In the genomic region with DNA sequence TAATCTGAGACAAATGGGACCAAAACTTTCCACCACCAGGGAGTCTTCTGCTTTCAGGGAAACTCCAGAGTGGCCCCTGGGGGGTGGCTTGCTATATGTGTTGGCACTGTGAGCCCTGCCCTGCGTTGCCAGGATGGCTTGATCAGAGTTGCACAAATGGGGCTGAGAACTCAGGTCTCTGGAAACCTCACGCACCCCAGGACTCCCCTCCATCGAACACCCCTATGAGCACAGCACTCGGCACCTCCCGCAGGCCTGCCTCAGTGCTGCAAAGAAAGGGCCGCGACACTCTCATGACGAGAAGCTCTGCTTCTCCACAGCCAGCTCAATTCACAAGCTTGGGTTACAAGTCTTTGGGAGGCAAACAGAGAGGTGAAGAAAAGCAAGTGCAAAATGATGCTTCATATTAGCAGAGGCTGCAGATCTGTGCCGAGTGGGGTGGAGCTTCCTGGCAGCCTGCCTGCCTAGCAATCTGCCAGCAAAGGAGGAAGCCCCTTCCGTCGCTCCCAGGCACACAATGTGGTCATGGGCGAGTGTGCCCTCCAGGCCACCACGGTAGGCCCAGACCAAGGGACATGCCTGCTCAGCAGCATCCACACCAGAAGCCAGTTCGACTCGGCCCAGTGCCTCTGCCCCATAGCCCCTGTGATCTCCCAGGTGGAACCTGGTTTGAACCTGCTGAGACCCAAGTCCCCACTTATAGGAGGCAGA, we compare ENCODE assay signal across 1 cellular context.
TF ChIP-seq lines count a peak whose summit lies in the region.

No MANE protein-coding gene starts in this region.

TF ChIP-seq in GM23338, 12 proteins besides CTCF, POLR2A, EP300 and RAD21 (continued from another document):
- TF ChIP-seq, protein P1, sequence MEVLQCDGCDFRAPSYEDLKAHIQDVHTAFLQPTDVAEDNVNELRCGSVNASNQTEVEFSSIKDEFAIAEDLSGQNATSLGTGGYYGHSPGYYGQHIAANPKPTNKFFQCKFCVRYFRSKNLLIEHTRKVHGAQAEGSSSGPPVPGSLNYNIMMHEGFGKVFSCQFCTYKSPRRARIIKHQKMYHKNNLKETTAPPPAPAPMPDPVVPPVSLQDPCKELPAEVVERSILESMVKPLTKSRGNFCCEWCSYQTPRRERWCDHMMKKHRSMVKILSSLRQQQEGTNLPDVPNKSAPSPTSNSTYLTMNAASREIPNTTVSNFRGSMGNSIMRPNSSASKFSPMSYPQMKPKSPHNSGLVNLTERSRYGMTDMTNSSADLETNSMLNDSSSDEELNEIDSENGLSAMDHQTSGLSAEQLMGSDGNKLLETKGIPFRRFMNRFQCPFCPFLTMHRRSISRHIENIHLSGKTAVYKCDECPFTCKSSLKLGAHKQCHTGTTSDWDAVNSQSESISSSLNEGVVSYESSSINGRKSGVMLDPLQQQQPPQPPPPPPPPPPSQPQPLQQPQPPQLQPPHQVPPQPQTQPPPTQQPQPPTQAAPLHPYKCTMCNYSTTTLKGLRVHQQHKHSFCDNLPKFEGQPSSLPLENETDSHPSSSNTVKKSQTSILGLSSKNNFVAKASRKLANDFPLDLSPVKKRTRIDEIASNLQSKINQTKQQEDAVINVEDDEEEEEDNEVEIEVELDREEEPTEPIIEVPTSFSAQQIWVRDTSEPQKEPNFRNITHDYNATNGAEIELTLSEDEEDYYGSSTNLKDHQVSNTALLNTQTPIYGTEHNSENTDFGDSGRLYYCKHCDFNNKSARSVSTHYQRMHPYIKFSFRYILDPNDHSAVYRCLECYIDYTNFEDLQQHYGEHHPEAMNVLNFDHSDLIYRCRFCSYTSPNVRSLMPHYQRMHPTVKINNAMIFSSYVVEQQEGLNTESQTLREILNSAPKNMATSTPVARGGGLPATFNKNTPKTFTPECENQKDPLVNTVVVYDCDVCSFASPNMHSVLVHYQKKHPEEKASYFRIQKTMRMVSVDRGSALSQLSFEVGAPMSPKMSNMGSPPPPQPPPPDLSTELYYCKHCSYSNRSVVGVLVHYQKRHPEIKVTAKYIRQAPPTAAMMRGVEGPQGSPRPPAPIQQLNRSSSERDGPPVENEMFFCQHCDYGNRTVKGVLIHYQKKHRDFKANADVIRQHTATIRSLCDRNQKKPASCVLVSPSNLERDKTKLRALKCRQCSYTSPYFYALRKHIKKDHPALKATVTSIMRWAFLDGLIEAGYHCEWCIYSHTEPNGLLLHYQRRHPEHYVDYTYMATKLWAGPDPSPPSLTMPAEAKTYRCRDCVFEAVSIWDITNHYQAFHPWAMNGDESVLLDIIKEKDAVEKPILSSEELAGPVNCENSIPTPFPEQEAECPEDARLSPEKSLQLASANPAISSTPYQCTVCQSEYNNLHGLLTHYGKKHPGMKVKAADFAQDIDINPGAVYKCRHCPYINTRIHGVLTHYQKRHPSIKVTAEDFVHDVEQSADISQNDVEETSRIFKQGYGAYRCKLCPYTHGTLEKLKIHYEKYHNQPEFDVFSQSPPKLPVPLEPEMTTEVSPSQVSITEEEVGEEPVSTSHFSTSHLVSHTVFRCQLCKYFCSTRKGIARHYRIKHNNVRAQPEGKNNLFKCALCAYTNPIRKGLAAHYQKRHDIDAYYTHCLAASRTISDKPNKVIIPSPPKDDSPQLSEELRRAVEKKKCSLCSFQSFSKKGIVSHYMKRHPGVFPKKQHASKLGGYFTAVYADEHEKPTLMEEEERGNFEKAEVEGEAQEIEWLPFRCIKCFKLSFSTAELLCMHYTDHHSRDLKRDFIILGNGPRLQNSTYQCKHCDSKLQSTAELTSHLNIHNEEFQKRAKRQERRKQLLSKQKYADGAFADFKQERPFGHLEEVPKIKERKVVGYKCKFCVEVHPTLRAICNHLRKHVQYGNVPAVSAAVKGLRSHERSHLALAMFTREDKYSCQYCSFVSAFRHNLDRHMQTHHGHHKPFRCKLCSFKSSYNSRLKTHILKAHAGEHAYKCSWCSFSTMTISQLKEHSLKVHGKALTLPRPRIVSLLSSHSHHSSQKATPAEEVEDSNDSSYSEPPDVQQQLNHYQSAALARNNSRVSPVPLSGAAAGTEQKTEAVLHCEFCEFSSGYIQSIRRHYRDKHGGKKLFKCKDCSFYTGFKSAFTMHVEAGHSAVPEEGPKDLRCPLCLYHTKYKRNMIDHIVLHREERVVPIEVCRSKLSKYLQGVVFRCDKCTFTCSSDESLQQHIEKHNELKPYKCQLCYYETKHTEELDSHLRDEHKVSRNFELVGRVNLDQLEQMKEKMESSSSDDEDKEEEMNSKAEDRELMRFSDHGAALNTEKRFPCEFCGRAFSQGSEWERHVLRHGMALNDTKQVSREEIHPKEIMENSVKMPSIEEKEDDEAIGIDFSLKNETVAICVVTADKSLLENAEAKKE (CRISPR knock-in tag; IDR thresholded peaks at IDR 0.05) = no peak
- no peak for TF ChIP-seq CREB1 (CRISPR knock-in tag; IDR thresholded peaks at IDR 0.05; ENCODE audit: low read depth)
- TF ChIP-seq EZH2phosphoT487 (IDR thresholded peaks at IDR 0.05; ENCODE audit: unreplicated experiment) = no peak
- no peak for TF ChIP-seq NANOG (IDR thresholded peaks at IDR 0.05; ENCODE audit: borderline replicate concordance)
TF ChIP-seq in GM23338: peak in this region for 0.
